In genomic region chr4:109877400-109877799, GRCh38 we compare ENCODE assay signal across 16 cellular contexts. TPM values are rescaled to one million over a fixed set of nuclear protein-coding genes. Genes with fewer than 3 reads are reported as not detected.
DNase-seq lines count a peak whose midpoint lies in the region; ATAC-seq, FAIRE-seq and TF ChIP-seq lines count a peak whose summit lies in the region.
"Had no signal": no experiment of that assay in that cellular context is flagged by ENCODE, and none has a peak within 500 bp of the region (broad histone marks: within the 10 kb centered on the region; RNA-seq: fewer than 3 reads in every experiment).

No MANE protein-coding gene starts in this region.

- H2AFZ ChIP-seq in PC-9, result no peak overlapping the region

- ATAC-seq in GM19395 (IDR thresholded peaks at IDR 0.05; ENCODE audit: unreplicated experiment) (peak; percentile 83), HG02678 (IDR thresholded peaks at IDR 0.05; ENCODE audit: unreplicated experiment) (peak; percentile 67), HG03432 (IDR thresholded peaks at IDR 0.05; ENCODE audit: unreplicated experiment) (peak; percentile 91), left ventricle myocardium superior (no peak)
- ATAC-seq: activated T-cell treated with anti-CD3 and anti-CD28 coated beads, Interleukin-2, amount 50 U/mL, for 4 hours had no signal

- H3F3A ChIP-seq in PC-9 (ENCODE audit: insufficient read depth, low read depth), result no peaks in the 10 kb centered on the region

- TF ChIP-seq POLR2A in GM12892 (IDR thresholded peaks at IDR 0.05; ENCODE audit: low read depth, low read length), result no peak

- H3K4me1 ChIP-seq in PC-9 (replicated peaks; ENCODE audit: insufficient read depth), result no peaks in the 10 kb centered on the region

- intact Hi-C loops in PC-9 (cut with micrococcal nuclease; ENCODE audit: unreplicated experiment), result no loop called here
- intact Hi-C loops in left ventricle myocardium superior (cut with micrococcal nuclease), result no loop called here

- no TSS peak for BruUV-seq in PC-9 (replicated peaks; lab: Mats Ljungman, UMichigan)

- FAIRE-seq in GM12892 (lab: Jason Lieb, UNC), result peak; percentile 5
- FAIRE-seq: endometrium had no signal

- no peak overlapping the region for H3K27ac ChIP-seq in PC-9
- no peak overlapping the region for H3K27ac ChIP-seq in coronary artery
- H3K27ac ChIP-seq: SK-N-MC had no signal

- no peak for TF ChIP-seq CTCF in PC-9 (conservative IDR thresholded peaks at IDR 0.05)
- no peak for TF ChIP-seq CTCF in coronary artery (IDR thresholded peaks at IDR 0.05)

- H3K79me2 ChIP-seq in PC-9 (ENCODE audit: low read depth), result no peaks in the 10 kb centered on the region

- no peaks in the 10 kb centered on the region for H3K36me3 ChIP-seq in PC-9 (ENCODE audit: low read depth)

- H3K9me3 ChIP-seq in PC-9 (ENCODE audit: insufficient read depth, low read depth), result no peaks in the 10 kb centered on the region

- H3K4me3 ChIP-seq in PC-9, result no peak overlapping the region
- H3K4me3 ChIP-seq in coronary artery, result no peak overlapping the region
- H3K4me3 ChIP-seq: SK-N-MC had no signal

- H3K9me2 ChIP-seq in PC-9 (ENCODE audit: insufficient read depth), result no peaks in the 10 kb centered on the region

- no peaks in the 10 kb centered on the region for H3K27me3 ChIP-seq in PC-9 (ENCODE audit: insufficient read depth, low read depth)

- CTCF ChIA-PET in PC-9 (lab: Charles Lee), result interaction anchor here (0.6 kb wide), 1 partner anchor 166 kb away, joined by 16 read pairs; no protein-coding TSS in a partner anchor

- POLR2A ChIA-PET in PC-9 (lab: Charles Lee; ENCODE audit: unreplicated experiment), result no interaction called here

- no peaks in the 10 kb centered on the region for H4K20me1 ChIP-seq in PC-9 (ENCODE audit: insufficient read depth)

- no peak for DNase-seq in GM12892 (ENCODE audit: insufficient read length)
- no peak for DNase-seq in PC-9
- no peak for DNase-seq in coronary artery (ENCODE audit: low spot score)
- no peak for DNase-seq in mucosa of gallbladder (ENCODE audit: low spot score)
- DNase-seq in left ventricle myocardium superior, result no peak
- DNase-seq: activated CD4-positive, CD25-positive, alpha-beta regulatory T cell treated with anti-CD3 and anti-CD28 coated beads, Interleukin-2, amount 50 U/mL, for 72 hours; activated T-cell treated with anti-CD3 and anti-CD28 coated beads, Interleukin-2, amount 50 U/mL, for 4 hours; NCI-H1048; NCI-H524 treated with DMSO at 0.1 percent for 48 hours; stimulated activated CD4-positive, alpha-beta T cell treated with anti-CD3 and anti-CD28 coated beads, Interleukin-4, amount 100 ng/mL, for 4 hours had no signal

- no peak overlapping the region for H3K4me2 ChIP-seq in PC-9

RNA-seq across cellular contexts. Expression of gene LRIT3, which starts 29.5 kb away (rescaled TPM):
- 0.13 TPM for polyA plus RNA-seq in GM12892 (2012; ENCODE audit: missing spikeins)
- not detected in 2 replicates for total RNA-seq in PC-9 (2021)
- 0.23 TPM for total RNA-seq in mucosa of gallbladder
- not detected for total RNA-seq in left ventricle myocardium superior
- total RNA-seq: HT1080 had no signal

RNA-seq across cellular contexts. Expression of gene EGF, which starts 35.3 kb away (rescaled TPM):
- not detected for polyA plus RNA-seq in GM12892 (2012; ENCODE audit: missing spikeins)
- total RNA-seq in PC-9 (2021) (19.6 and 20.4 TPM in 2 replicates), mucosa of gallbladder (1.6 TPM), left ventricle myocardium superior (12.3 TPM)

RNA-seq across cellular contexts. Expression of gene RRH, which starts 49.6 kb away (rescaled TPM):
- not detected for polyA plus RNA-seq in GM12892 (2012; ENCODE audit: missing spikeins)
- 0.24 TPM in 1 of 2 replicates, not detected in the other for total RNA-seq in PC-9 (2021)
- total RNA-seq in mucosa of gallbladder, result 0.23 TPM
- total RNA-seq in left ventricle myocardium superior, result not detected
- total RNA-seq: HT1080 had no signal
